Comparison of ENCODE assay signal across 1 cellular context in the genomic region with DNA sequence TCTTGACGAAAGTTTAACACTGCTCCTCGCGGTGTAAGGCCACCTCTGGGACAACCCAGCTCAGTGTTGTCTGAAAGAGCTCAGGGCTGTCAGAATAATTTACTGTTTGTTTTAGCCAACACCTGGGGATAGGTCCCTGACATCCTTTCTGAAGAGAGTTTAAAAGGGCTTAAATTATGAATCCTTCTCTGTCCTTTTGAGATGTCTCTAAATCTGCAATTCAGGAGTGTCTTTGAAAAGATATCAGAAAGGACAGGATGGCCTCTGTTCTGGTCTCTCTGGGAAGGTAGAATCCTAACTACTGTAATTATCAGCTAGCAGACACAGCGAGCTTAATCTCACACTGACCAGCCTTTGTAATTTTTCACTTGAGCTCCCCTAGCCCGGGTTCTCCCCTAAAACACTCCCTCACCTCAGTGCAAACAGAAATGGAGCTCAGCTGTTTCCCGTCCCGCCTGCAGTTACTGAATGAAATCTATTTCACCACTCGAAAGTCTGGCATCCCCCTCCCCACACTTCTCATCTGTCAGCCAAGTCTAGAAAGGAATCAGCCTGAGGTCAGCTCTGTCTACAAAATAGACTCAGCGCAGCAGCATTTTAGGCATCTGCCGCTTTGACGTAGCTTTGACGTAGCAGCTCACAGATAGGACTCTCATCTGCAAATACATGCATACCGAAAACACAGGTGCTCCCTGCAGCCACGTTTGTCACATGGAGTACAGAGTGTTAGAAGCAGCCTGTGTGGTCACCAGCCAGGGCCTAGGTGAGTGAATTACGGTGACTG.
TF ChIP-seq lines count a peak whose summit lies in the region.

No MANE protein-coding gene starts in this region.

TF ChIP-seq in K562, 482 proteins besides CTCF, POLR2A, EP300 and RAD21 (continued from another document and continues in another):
- TF ChIP-seq STAG1 (CRISPR knock-in tag; IDR thresholded peaks at IDR 0.05; ENCODE audit: borderline replicate concordance) (no peak), ZNF184 (CRISPR knock-in tag; IDR thresholded peaks at IDR 0.05) (no peak), HNRNPLL (IDR thresholded peaks at IDR 0.05; ENCODE audit: low read depth, low read length, poor library complexity, severe bottlenecking) (no peak), ZKSCAN3 (CRISPR knock-in tag; IDR thresholded peaks at IDR 0.05) (no peak), PHB (CRISPR knock-in tag; IDR thresholded peaks at IDR 0.05) (no peak), HEY1 (CRISPR knock-in tag; IDR thresholded peaks at IDR 0.05; ENCODE audit: borderline replicate concordance) (no peak), ZNF445 (CRISPR knock-in tag; IDR thresholded peaks at IDR 0.05; ENCODE audit: low read depth) (no peak), JUN (IDR thresholded peaks at IDR 0.05; ENCODE audit: borderline replicate concordance, low read depth, low read length) (no peak), JUN (CRISPR knock-in tag; IDR thresholded peaks at IDR 0.05; ENCODE audit: borderline replicate concordance) (no peak), JUNB (CRISPR knock-in tag; conservative IDR thresholded peaks at IDR 0.05) (no peak), SMAD3 (CRISPR knock-in tag; conservative IDR thresholded peaks at IDR 0.05) (no peak), HDAC6 (IDR thresholded peaks at IDR 0.05; ENCODE audit: low read depth, low read length) (no peak), ZNF224 (CRISPR knock-in tag; IDR thresholded peaks at IDR 0.05) (no peak), MYNN (IDR thresholded peaks at IDR 0.05) (peak; percentile 22; the same call in 1 of the 2 replicates), MYNN (CRISPR knock-in tag; IDR thresholded peaks at IDR 0.05) (no peak), RBM14 (IDR thresholded peaks at IDR 0.05; ENCODE audit: borderline replicate concordance, insufficient read depth, low read depth, low read length) (no peak), RBM15 (IDR thresholded peaks at IDR 0.05; ENCODE audit: insufficient read depth, low read length) (no peak), JUND (IDR thresholded peaks at IDR 0.05; ENCODE audit: borderline replicate concordance, low read depth, low read length) (no peak; the same call in 1 of the 2 replicates), JUND (tag; IDR thresholded peaks at IDR 0.05; ENCODE audit: borderline replicate concordance, low read depth, low read length) (peak; percentile 12; the same call in 1 of the 3 replicates), EHMT2 (IDR thresholded peaks at IDR 0.05) (0 out of 2 replicates have a peak, but pooled peaks have one; percentile 15), BRF1 (IDR thresholded peaks at IDR 0.05; ENCODE audit: borderline replicate concordance, extremely low read depth, insufficient read length) (no peak), SMAD2 (IDR thresholded peaks at IDR 0.05; ENCODE audit: low read depth, low read length) (no peak), HDAC3 (IDR thresholded peaks at IDR 0.05; ENCODE audit: borderline replicate concordance, partially characterized antibody) (peak; percentile 60), NR2C1 (IDR thresholded peaks at IDR 0.05) (no peak), NR2C1 (tag; IDR thresholded peaks at IDR 0.05) (no peak), SETDB1 (IDR thresholded peaks at IDR 0.05; ENCODE audit: low read length) (no peak), ZNF253 (CRISPR knock-in tag; conservative IDR thresholded peaks at IDR 0.05) (no peak)
- TF ChIP-seq, protein P1, sequence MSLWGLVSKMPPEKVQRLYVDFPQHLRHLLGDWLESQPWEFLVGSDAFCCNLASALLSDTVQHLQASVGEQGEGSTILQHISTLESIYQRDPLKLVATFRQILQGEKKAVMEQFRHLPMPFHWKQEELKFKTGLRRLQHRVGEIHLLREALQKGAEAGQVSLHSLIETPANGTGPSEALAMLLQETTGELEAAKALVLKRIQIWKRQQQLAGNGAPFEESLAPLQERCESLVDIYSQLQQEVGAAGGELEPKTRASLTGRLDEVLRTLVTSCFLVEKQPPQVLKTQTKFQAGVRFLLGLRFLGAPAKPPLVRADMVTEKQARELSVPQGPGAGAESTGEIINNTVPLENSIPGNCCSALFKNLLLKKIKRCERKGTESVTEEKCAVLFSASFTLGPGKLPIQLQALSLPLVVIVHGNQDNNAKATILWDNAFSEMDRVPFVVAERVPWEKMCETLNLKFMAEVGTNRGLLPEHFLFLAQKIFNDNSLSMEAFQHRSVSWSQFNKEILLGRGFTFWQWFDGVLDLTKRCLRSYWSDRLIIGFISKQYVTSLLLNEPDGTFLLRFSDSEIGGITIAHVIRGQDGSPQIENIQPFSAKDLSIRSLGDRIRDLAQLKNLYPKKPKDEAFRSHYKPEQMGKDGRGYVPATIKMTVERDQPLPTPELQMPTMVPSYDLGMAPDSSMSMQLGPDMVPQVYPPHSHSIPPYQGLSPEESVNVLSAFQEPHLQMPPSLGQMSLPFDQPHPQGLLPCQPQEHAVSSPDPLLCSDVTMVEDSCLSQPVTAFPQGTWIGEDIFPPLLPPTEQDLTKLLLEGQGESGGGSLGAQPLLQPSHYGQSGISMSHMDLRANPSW (CRISPR knock-in tag; IDR thresholded peaks at IDR 0.05): peak; percentile 89; the same call in 1 of the 2 replicates
- TF ChIP-seq, protein P2, sequence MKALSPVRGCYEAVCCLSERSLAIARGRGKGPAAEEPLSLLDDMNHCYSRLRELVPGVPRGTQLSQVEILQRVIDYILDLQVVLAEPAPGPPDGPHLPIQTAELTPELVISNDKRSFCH (CRISPR knock-in tag; IDR thresholded peaks at IDR 0.05): no peak
- TF ChIP-seq, protein P2 (tag; IDR thresholded peaks at IDR 0.05): peak; percentile 46; the same call in 1 of the 2 replicates
- TF ChIP-seq, protein P3, sequence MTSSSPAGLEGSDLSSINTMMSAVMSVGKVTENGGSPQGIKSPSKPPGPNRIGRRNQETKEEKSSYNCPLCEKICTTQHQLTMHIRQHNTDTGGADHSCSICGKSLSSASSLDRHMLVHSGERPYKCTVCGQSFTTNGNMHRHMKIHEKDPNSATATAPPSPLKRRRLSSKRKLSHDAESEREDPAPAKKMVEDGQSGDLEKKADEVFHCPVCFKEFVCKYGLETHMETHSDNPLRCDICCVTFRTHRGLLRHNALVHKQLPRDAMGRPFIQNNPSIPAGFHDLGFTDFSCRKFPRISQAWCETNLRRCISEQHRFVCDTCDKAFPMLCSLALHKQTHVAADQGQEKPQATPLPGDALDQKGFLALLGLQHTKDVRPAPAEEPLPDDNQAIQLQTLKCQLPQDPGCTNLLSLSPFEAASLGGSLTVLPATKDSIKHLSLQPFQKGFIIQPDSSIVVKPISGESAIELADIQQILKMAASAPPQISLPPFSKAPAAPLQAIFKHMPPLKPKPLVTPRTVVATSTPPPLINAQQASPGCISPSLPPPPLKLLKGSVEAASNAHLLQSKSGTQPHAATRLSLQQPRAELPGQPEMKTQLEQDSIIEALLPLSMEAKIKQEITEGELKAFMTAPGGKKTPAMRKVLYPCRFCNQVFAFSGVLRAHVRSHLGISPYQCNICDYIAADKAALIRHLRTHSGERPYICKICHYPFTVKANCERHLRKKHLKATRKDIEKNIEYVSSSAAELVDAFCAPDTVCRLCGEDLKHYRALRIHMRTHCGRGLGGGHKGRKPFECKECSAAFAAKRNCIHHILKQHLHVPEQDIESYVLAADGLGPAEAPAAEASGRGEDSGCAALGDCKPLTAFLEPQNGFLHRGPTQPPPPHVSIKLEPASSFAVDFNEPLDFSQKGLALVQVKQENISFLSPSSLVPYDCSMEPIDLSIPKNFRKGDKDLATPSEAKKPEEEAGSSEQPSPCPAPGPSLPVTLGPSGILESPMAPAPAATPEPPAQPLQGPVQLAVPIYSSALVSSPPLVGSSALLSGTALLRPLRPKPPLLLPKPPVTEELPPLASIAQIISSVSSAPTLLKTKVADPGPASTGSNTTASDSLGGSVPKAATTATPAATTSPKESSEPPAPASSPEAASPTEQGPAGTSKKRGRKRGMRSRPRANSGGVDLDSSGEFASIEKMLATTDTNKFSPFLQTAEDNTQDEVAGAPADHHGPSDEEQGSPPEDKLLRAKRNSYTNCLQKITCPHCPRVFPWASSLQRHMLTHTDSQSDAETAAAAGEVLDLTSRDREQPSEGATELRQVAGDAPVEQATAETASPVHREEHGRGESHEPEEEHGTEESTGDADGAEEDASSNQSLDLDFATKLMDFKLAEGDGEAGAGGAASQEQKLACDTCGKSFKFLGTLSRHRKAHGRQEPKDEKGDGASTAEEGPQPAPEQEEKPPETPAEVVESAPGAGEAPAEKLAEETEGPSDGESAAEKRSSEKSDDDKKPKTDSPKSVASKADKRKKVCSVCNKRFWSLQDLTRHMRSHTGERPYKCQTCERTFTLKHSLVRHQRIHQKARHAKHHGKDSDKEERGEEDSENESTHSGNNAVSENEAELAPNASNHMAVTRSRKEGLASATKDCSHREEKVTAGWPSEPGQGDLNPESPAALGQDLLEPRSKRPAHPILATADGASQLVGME (CRISPR knock-in tag; IDR thresholded peaks at IDR 0.05): no peak
- TF ChIP-seq, protein P4, sequence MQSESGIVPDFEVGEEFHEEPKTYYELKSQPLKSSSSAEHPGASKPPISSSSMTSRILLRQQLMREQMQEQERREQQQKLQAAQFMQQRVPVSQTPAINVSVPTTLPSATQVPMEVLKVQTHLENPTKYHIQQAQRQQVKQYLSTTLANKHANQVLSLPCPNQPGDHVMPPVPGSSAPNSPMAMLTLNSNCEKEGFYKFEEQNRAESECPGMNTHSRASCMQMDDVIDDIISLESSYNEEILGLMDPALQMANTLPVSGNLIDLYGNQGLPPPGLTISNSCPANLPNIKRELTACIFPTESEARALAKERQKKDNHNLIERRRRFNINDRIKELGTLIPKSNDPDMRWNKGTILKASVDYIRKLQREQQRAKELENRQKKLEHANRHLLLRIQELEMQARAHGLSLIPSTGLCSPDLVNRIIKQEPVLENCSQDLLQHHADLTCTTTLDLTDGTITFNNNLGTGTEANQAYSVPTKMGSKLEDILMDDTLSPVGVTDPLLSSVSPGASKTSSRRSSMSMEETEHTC (IDR thresholded peaks at IDR 0.05): no peak; the same call in 1 of the 2 replicates
- TF ChIP-seq, protein P5, sequence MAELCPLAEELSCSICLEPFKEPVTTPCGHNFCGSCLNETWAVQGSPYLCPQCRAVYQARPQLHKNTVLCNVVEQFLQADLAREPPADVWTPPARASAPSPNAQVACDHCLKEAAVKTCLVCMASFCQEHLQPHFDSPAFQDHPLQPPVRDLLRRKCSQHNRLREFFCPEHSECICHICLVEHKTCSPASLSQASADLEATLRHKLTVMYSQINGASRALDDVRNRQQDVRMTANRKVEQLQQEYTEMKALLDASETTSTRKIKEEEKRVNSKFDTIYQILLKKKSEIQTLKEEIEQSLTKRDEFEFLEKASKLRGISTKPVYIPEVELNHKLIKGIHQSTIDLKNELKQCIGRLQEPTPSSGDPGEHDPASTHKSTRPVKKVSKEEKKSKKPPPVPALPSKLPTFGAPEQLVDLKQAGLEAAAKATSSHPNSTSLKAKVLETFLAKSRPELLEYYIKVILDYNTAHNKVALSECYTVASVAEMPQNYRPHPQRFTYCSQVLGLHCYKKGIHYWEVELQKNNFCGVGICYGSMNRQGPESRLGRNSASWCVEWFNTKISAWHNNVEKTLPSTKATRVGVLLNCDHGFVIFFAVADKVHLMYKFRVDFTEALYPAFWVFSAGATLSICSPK (IDR thresholded peaks at IDR 0.05; ENCODE audit: borderline replicate concordance): 0 out of 2 replicates have a peak, but pooled peaks have one; percentile 54
- TF ChIP-seq, protein P6, sequence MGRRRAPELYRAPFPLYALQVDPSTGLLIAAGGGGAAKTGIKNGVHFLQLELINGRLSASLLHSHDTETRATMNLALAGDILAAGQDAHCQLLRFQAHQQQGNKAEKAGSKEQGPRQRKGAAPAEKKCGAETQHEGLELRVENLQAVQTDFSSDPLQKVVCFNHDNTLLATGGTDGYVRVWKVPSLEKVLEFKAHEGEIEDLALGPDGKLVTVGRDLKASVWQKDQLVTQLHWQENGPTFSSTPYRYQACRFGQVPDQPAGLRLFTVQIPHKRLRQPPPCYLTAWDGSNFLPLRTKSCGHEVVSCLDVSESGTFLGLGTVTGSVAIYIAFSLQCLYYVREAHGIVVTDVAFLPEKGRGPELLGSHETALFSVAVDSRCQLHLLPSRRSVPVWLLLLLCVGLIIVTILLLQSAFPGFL (CRISPR knock-in tag; IDR thresholded peaks at IDR 0.05): no peak
- TF ChIP-seq, protein P7, sequence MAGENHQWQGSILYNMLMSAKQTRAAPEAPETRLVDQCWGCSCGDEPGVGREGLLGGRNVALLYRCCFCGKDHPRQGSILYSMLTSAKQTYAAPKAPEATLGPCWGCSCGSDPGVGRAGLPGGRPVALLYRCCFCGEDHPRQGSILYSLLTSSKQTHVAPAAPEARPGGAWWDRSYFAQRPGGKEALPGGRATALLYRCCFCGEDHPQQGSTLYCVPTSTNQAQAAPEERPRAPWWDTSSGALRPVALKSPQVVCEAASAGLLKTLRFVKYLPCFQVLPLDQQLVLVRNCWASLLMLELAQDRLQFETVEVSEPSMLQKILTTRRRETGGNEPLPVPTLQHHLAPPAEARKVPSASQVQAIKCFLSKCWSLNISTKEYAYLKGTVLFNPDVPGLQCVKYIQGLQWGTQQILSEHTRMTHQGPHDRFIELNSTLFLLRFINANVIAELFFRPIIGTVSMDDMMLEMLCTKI (IDR thresholded peaks at IDR 0.05; ENCODE audit: partially characterized antibody): no peak
- TF ChIP-seq, protein P8, sequence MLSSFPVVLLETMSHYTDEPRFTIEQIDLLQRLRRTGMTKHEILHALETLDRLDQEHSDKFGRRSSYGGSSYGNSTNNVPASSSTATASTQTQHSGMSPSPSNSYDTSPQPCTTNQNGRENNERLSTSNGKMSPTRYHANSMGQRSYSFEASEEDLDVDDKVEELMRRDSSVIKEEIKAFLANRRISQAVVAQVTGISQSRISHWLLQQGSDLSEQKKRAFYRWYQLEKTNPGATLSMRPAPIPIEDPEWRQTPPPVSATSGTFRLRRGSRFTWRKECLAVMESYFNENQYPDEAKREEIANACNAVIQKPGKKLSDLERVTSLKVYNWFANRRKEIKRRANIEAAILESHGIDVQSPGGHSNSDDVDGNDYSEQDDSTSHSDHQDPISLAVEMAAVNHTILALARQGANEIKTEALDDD (IDR thresholded peaks at IDR 0.05): peak; percentile 53; the same call in 1 of the 2 replicates
- TF ChIP-seq, protein P9, sequence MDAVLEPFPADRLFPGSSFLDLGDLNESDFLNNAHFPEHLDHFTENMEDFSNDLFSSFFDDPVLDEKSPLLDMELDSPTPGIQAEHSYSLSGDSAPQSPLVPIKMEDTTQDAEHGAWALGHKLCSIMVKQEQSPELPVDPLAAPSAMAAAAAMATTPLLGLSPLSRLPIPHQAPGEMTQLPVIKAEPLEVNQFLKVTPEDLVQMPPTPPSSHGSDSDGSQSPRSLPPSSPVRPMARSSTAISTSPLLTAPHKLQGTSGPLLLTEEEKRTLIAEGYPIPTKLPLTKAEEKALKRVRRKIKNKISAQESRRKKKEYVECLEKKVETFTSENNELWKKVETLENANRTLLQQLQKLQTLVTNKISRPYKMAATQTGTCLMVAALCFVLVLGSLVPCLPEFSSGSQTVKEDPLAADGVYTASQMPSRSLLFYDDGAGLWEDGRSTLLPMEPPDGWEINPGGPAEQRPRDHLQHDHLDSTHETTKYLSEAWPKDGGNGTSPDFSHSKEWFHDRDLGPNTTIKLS (IDR thresholded peaks at IDR 0.05; ENCODE audit: borderline replicate concordance, low read depth): no peak
- TF ChIP-seq, protein P10, sequence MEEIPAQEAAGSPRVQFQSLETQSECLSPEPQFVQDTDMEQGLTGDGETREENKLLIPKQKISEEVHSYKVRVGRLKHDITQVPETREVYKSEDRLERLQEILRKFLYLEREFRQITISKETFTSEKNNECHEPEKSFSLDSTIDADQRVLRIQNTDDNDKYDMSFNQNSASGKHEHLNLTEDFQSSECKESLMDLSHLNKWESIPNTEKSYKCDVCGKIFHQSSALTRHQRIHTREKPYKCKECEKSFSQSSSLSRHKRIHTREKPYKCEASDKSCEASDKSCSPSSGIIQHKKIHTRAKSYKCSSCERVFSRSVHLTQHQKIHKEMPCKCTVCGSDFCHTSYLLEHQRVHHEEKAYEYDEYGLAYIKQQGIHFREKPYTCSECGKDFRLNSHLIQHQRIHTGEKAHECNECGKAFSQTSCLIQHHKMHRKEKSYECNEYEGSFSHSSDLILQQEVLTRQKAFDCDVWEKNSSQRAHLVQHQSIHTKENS (CRISPR knock-in tag; IDR thresholded peaks at IDR 0.05): no peak
